In the genomic region with DNA sequence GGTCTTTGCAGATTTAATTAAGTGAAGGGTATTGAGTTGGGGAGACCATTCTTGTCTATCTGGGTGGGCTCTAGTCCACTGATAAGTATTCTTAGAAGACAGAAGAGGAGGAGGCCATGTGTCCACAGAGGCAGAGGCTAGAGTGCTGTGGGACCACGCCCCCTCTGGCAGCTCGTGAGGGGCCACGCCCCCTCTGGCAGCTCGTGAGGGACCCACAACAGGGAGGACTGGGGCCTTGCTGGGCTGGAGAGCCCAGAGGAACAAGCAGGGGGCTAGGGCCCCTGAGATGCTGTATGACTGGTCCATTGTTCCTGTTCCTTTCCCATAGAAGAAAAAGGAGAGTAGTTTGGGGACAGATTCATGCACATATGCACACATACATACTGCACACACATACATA, we compare ENCODE assay signal across 2 cellular contexts.
TF ChIP-seq lines count a peak whose summit lies in the region.

No MANE protein-coding gene starts in this region.

TF ChIP-seq in A549, 52 proteins besides CTCF, POLR2A, EP300 and RAD21 (continued from another document):
- TF ChIP-seq ZSCAN20 (CRISPR knock-in tag; IDR thresholded peaks at IDR 0.05): no peak
- TF ChIP-seq TFCP2L1 (CRISPR knock-in tag; IDR thresholded peaks at IDR 0.05): no peak
- TF ChIP-seq HOXA7 (CRISPR knock-in tag; IDR thresholded peaks at IDR 0.05): no peak
- no peak for TF ChIP-seq RARB (CRISPR knock-in tag; IDR thresholded peaks at IDR 0.05)
- no peak for TF ChIP-seq ZFP36 (IDR thresholded peaks at IDR 0.05; ENCODE audit: borderline replicate concordance, partially characterized antibody)

TF ChIP-seq in GM23338, 12 proteins besides CTCF, POLR2A, EP300 and RAD21 (continued from another document):
- TF ChIP-seq, protein P1, sequence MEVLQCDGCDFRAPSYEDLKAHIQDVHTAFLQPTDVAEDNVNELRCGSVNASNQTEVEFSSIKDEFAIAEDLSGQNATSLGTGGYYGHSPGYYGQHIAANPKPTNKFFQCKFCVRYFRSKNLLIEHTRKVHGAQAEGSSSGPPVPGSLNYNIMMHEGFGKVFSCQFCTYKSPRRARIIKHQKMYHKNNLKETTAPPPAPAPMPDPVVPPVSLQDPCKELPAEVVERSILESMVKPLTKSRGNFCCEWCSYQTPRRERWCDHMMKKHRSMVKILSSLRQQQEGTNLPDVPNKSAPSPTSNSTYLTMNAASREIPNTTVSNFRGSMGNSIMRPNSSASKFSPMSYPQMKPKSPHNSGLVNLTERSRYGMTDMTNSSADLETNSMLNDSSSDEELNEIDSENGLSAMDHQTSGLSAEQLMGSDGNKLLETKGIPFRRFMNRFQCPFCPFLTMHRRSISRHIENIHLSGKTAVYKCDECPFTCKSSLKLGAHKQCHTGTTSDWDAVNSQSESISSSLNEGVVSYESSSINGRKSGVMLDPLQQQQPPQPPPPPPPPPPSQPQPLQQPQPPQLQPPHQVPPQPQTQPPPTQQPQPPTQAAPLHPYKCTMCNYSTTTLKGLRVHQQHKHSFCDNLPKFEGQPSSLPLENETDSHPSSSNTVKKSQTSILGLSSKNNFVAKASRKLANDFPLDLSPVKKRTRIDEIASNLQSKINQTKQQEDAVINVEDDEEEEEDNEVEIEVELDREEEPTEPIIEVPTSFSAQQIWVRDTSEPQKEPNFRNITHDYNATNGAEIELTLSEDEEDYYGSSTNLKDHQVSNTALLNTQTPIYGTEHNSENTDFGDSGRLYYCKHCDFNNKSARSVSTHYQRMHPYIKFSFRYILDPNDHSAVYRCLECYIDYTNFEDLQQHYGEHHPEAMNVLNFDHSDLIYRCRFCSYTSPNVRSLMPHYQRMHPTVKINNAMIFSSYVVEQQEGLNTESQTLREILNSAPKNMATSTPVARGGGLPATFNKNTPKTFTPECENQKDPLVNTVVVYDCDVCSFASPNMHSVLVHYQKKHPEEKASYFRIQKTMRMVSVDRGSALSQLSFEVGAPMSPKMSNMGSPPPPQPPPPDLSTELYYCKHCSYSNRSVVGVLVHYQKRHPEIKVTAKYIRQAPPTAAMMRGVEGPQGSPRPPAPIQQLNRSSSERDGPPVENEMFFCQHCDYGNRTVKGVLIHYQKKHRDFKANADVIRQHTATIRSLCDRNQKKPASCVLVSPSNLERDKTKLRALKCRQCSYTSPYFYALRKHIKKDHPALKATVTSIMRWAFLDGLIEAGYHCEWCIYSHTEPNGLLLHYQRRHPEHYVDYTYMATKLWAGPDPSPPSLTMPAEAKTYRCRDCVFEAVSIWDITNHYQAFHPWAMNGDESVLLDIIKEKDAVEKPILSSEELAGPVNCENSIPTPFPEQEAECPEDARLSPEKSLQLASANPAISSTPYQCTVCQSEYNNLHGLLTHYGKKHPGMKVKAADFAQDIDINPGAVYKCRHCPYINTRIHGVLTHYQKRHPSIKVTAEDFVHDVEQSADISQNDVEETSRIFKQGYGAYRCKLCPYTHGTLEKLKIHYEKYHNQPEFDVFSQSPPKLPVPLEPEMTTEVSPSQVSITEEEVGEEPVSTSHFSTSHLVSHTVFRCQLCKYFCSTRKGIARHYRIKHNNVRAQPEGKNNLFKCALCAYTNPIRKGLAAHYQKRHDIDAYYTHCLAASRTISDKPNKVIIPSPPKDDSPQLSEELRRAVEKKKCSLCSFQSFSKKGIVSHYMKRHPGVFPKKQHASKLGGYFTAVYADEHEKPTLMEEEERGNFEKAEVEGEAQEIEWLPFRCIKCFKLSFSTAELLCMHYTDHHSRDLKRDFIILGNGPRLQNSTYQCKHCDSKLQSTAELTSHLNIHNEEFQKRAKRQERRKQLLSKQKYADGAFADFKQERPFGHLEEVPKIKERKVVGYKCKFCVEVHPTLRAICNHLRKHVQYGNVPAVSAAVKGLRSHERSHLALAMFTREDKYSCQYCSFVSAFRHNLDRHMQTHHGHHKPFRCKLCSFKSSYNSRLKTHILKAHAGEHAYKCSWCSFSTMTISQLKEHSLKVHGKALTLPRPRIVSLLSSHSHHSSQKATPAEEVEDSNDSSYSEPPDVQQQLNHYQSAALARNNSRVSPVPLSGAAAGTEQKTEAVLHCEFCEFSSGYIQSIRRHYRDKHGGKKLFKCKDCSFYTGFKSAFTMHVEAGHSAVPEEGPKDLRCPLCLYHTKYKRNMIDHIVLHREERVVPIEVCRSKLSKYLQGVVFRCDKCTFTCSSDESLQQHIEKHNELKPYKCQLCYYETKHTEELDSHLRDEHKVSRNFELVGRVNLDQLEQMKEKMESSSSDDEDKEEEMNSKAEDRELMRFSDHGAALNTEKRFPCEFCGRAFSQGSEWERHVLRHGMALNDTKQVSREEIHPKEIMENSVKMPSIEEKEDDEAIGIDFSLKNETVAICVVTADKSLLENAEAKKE (CRISPR knock-in tag; IDR thresholded peaks at IDR 0.05): no peak
- TF ChIP-seq ZNF114 (CRISPR knock-in tag; IDR thresholded peaks at IDR 0.05) (no peak), JUNB (IDR thresholded peaks at IDR 0.05; ENCODE audit: unreplicated experiment) (no peak), NANOG (IDR thresholded peaks at IDR 0.05; ENCODE audit: borderline replicate concordance) (no peak), ZNF331 (CRISPR knock-in tag; IDR thresholded peaks at IDR 0.05; ENCODE audit: low read depth) (no peak), EZH2 (IDR thresholded peaks at IDR 0.05; ENCODE audit: low read depth, unreplicated experiment) (no peak), ETS1 (IDR thresholded peaks at IDR 0.05) (no peak)
